Comparison of ENCODE assay signal across 8 cellular contexts in the genomic region with DNA sequence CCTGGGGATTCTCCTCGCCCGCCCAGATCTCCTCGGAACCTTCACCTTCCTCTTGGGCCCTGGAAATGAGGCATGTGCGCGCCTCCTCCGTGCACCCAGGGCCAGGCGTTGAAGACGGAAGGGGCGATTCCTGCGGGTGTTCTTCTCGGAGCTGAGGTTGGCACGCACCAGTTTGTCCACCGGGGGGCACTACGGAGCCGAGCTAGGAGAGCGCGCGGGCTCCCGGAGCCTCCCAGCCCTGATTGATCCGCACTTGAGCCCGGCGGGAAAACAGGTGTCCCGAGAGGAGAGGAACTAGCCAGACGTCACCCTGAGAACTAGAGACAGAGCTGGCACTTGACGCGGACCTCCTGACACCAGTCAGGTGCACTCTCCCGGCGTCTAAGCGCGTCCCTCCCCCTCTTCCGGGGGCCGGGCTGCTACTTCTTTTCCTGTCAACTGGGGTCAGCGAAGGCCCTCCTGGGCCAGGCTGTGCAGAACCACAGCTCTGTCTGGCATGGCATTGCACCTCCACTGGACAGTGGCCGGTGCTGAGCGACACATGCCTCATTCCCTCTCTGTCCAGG. TPM values are rescaled to one million over a fixed set of nuclear protein-coding genes. Genes with fewer than 3 reads are reported as not detected.
DNase-seq lines count a peak whose midpoint lies in the region; FAIRE-seq and TF ChIP-seq lines count a peak whose summit lies in the region.

No MANE protein-coding gene starts in this region.

- BruUV-seq in endothelial cell of umbilical vein (replicated peaks; lab: Mats Ljungman, UMichigan) = no TSS peak

- POLR2A ChIA-PET in AG04449 (lab: Yijun Ruan, JAX) = interaction anchor here (1.0 kb wide), 1 partner anchor 27 kb away, joined by 3 read pairs; no protein-coding TSS in a partner anchor
- POLR2A ChIA-PET in endothelial cell of umbilical vein (lab: Charles Lee) = no interaction called here

- H3K9me1 ChIP-seq in endothelial cell of umbilical vein (replicated peaks; ENCODE audit: control insufficient read depth, extremely low read depth, insufficient read depth, low read length) = no peaks in the 10 kb centered on the region

- intact Hi-C loops in endothelial cell of umbilical vein (cut with micrococcal nuclease) = loop anchor here (1.0 to 10.0 kb wide), 5 partner anchors 28 to 390 kb away; partner anchors contain the start of gene HCRTR1

- H3K27me3 ChIP-seq in HUES48 (ENCODE audit: control insufficient read depth, insufficient read depth, low read length) = peaks cover 9% of the 10 kb centered on the region; the same call in 1 of the 2 replicates
- no peaks in the 10 kb centered on the region for H3K27me3 ChIP-seq in endothelial cell of umbilical vein (ENCODE audit: control insufficient read depth in 2 of 2, insufficient read depth in 2 of 2, low read length in 2 of 2)

- peak; percentile 26 for TF ChIP-seq POLR2A in GM18951 (IDR thresholded peaks at IDR 0.05; ENCODE audit: extremely low read depth, insufficient read depth, insufficient read length)
- no peak for TF ChIP-seq POLR2A in endothelial cell of umbilical vein (IDR thresholded peaks at IDR 0.05; ENCODE audit: low read depth, low read length)

- H3K27ac ChIP-seq in HUES48 (ENCODE audit: low read depth, low read length) = no peak overlapping the region
- no peak overlapping the region for H3K27ac ChIP-seq in endothelial cell of umbilical vein (ENCODE audit: insufficient read depth, low read depth, low read length)

- H3K4me2 ChIP-seq in endothelial cell of umbilical vein (ENCODE audit: insufficient read depth, low read length) = peak overlapping the region; percentile 69

- no peaks in the 10 kb centered on the region for H4K20me1 ChIP-seq in endothelial cell of umbilical vein (replicated peaks; ENCODE audit: control insufficient read depth, extremely low read depth, insufficient read depth, low read length)

- H2AFZ ChIP-seq in endothelial cell of umbilical vein (ENCODE audit: low read depth, low read length) = peak overlapping the region; percentile 91

- H3K36me3 ChIP-seq in HUES48 (ENCODE audit: control insufficient read depth, insufficient read depth, low read length) (no peaks in the 10 kb centered on the region), endothelial cell of umbilical vein (ENCODE audit: control insufficient read depth in 2 of 2, extremely low read depth in 1 of 2, insufficient read depth in 2 of 2, low read length in 2 of 2) (no peaks in the 10 kb centered on the region)

- H3K9ac ChIP-seq in HUES48 (ENCODE audit: low read depth, low read length) = no peak overlapping the region
- no peak overlapping the region for H3K9ac ChIP-seq in endothelial cell of umbilical vein (replicated peaks; ENCODE audit: extremely low read depth, insufficient read depth, low read length)

- H3K79me2 ChIP-seq in endothelial cell of umbilical vein (ENCODE audit: control insufficient read depth, insufficient read depth, low read length) = no peaks in the 10 kb centered on the region

- in situ Hi-C loops in GM18951 (cut with MboI; ENCODE audit: low sequenced_read_pairs, unreplicated experiment) = no loop called here

- peak; percentile 91 for FAIRE-seq in endothelial cell of umbilical vein (lab: Jason Lieb, UNC)

- dilution Hi-C loops in endothelial cell of umbilical vein (cut with MboI; ENCODE audit: extremely low pct_ligation_motif_present, low sequenced_read_pairs) = no loop called here

- CTCF ChIA-PET in AG04449 (lab: Yijun Ruan, JAX) = interaction anchor here (0.8 to 15.1 kb wide), 28 partner anchors 8 to 394 kb away, joined by 3 to 640 read pairs (median 4); partner anchors contain the start of genes FABP3 and SERINC2
- CTCF ChIA-PET in endothelial cell of umbilical vein (lab: Charles Lee) = interaction anchor here (0.7 to 13.9 kb wide), 26 partner anchors 8 to 394 kb away, joined by 3 to 236 read pairs (median 4); partner anchors contain the start of genes FABP3, SERINC2, SNRNP40 and ZCCHC17

- DNase-seq in AG04449 (ENCODE audit: low read depth, low spot score) (no peak), NOMO-1 treated with DMSO at 0.1 percent for 48 hours (lab: John Stamatoyannopoulos, UW; ENCODE audit: unreplicated experiment) (peak; percentile 65), endothelial cell of umbilical vein (ENCODE audit: low read depth, low spot score) (peak; percentile 71), mucosa of gallbladder (ENCODE audit: low spot score) (peak; percentile 86)
- DNase-seq in activated CD8-positive, alpha-beta memory T cell treated with anti-CD3 and anti-CD28 coated beads, Interleukin-2, amount 50 U/mL, for 1 hour (ENCODE audit: extremely low read depth) = peak; percentile 27
- DNase-seq in stimulated activated CD8-positive, alpha-beta memory T cell treated with anti-CD3 and anti-CD28 coated beads, Interleukin-4, amount 100 ng/mL, for 1 hour (ENCODE audit: low read depth in 2 of 2, low spot score in 1 of 2) = peak; percentile 50 to 58

- peak; percentile 90 for TF ChIP-seq CTCF in AG04449 (IDR thresholded peaks at IDR 0.05; ENCODE audit: insufficient read depth, low read length, missing control alignments)
- peak; percentile 90 to 96 for TF ChIP-seq CTCF in endothelial cell of umbilical vein (IDR thresholded peaks at IDR 0.05; ENCODE audit: extremely low read depth in 1 of 2, insufficient read depth in 1 of 2, low read depth in 1 of 2, low read length in 2 of 2)

- no peaks in the 10 kb centered on the region for H3K9me3 ChIP-seq in HUES48 (ENCODE audit: control insufficient read depth, insufficient read depth, low read length)
- no peaks in the 10 kb centered on the region for H3K9me3 ChIP-seq in endothelial cell of umbilical vein (replicated peaks; ENCODE audit: control insufficient read depth, insufficient read depth, low read length)

- H3K4me1 ChIP-seq in HUES48 (ENCODE audit: control insufficient read depth, insufficient read depth, low read length) = 0 out of 2 replicates have a peak, but pooled peaks cover 2% of the 10 kb centered on the region
- peaks cover 5% of the 10 kb centered on the region for H3K4me1 ChIP-seq in endothelial cell of umbilical vein (ENCODE audit: control insufficient read depth, extremely low read depth, insufficient read depth, low read length)

- H3K4me3 ChIP-seq in AG04449 (ENCODE audit: low read depth, low read length) = peak overlapping the region; percentile 12; the same call in 1 of the 2 replicates
- peak overlapping the region; percentile 55 for H3K4me3 ChIP-seq in HUES48 (ENCODE audit: low read depth, low read length)
- H3K4me3 ChIP-seq in endothelial cell of umbilical vein (replicated peaks in 1 of 3; ENCODE audit: insufficient read depth in 1 of 3, low read depth in 1 of 3, low read length in 3 of 3) = no peak overlapping the region

TF ChIP-seq in endothelial cell of umbilical vein, 7 proteins besides CTCF, POLR2A, EP300 and RAD21:
- TF ChIP-seq POLR2AphosphoS5 (IDR thresholded peaks at IDR 0.05; ENCODE audit: insufficient read depth, low read depth, low read length) (no peak), EZH2 (IDR thresholded peaks at IDR 0.05; ENCODE audit: borderline replicate concordance, low read depth, low read length, severe bottlenecking) (no peak), JUN (IDR thresholded peaks at IDR 0.05; ENCODE audit: borderline replicate concordance, insufficient read depth, insufficient read length, low read depth) (no peak), GATA2 (IDR thresholded peaks at IDR 0.05; ENCODE audit: insufficient read depth, insufficient read length, low read depth, low read length) (no peak), FOS (IDR thresholded peaks at IDR 0.05; ENCODE audit: borderline replicate concordance, insufficient read depth, low read length) (no peak), MYC (IDR thresholded peaks at IDR 0.05; ENCODE audit: low read depth, low read length) (no peak)
- TF ChIP-seq, protein P1, sequence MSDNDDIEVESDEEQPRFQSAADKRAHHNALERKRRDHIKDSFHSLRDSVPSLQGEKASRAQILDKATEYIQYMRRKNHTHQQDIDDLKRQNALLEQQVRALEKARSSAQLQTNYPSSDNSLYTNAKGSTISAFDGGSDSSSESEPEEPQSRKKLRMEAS (IDR thresholded peaks at IDR 0.05; ENCODE audit: insufficient read depth, insufficient read length) = no peak

RNA-seq across cellular contexts. Expression of gene SERINC2, which starts 18.3 kb away (rescaled TPM):
- total RNA-seq in endothelial cell of umbilical vein (19.4 and 21.4 TPM in 2 replicates), mucosa of gallbladder (122 TPM)
- 34.6 and 48.6 TPM in 2 replicates for polyA plus RNA-seq in endothelial cell of umbilical vein
- 15.7 and 19.5 TPM in 2 replicates for polyA plus RNA-seq in endothelial cell of umbilical vein (2011; cell fraction: cytosol; rRNA removed)
- polyA plus RNA-seq in endothelial cell of umbilical vein (2011; cell fraction: nucleus; rRNA removed) = 12.2 and 12.8 TPM in 2 replicates
- 20.8 and 22.9 TPM in 2 replicates for polyA plus RNA-seq in endothelial cell of umbilical vein (2012)
- polyA minus RNA-seq in endothelial cell of umbilical vein = 13.1 and 15.8 TPM in 2 replicates
- 9.4 TPM for polyA minus RNA-seq in endothelial cell of umbilical vein (2011; cell fraction: cytosol; rRNA and poly(A)+ RNA removed)
- 3.0 and 5.0 TPM in 2 replicates for polyA minus RNA-seq in endothelial cell of umbilical vein (2011; cell fraction: nucleus; rRNA and poly(A)+ RNA removed)

RNA-seq across cellular contexts. Expression of gene FABP3, which starts 21.8 kb away (rescaled TPM):
- total RNA-seq in endothelial cell of umbilical vein = 0.84 and 1.8 TPM in 2 replicates
- polyA plus RNA-seq in endothelial cell of umbilical vein = 1.8 and 2.6 TPM in 2 replicates
- polyA plus RNA-seq in endothelial cell of umbilical vein (2011; cell fraction: cytosol; rRNA removed) = 1.1 and 1.9 TPM in 2 replicates
- polyA plus RNA-seq in endothelial cell of umbilical vein (2011; cell fraction: nucleus; rRNA removed) = 0.43 and 0.53 TPM in 2 replicates
- polyA plus RNA-seq in endothelial cell of umbilical vein (2012) = 0.42 and 0.56 TPM in 2 replicates
- 1.6 and 2.7 TPM in 2 replicates for polyA minus RNA-seq in endothelial cell of umbilical vein
- polyA minus RNA-seq in endothelial cell of umbilical vein (2011; cell fraction: cytosol; rRNA and poly(A)+ RNA removed) = 1.9 TPM
- polyA minus RNA-seq in endothelial cell of umbilical vein (2011; cell fraction: nucleus; rRNA and poly(A)+ RNA removed) = not detected in 2 replicates
- 13.3 TPM for total RNA-seq in mucosa of gallbladder

Comparison
In these comparisons a context has a peak if more than half of its experiments do, and no peak if none do; other contexts are left out.
1. H3K4me3 ChIP-seq: peak in AG04449 (single experiment) and HUES48 (single experiment); none in endothelial cell of umbilical vein (0 of 3).